In genomic region chr2:111058264-111058663, GRCh38 we compare ENCODE assay signal across 29 cellular contexts.
"Had no signal": no experiment of that assay in that cellular context is flagged by ENCODE, and none has a peak within 500 bp of the region (broad histone marks: within the 10 kb centered on the region; RNA-seq: fewer than 3 reads in every experiment).

No MANE protein-coding gene starts in this region.

- H3K9me3 ChIP-seq: colonic mucosa, neutrophil, vagina had no signal

- DNase-seq: activated CD4-positive, alpha-beta T cell treated with anti-CD3 and anti-CD28 coated beads for 1 hour; activated CD8-positive, alpha-beta memory T cell treated with anti-CD3 and anti-CD28 coated beads, Interleukin-2, amount 10 ng/mL, durations not matched to agents 7 days and 5 days; activated CD8-positive, alpha-beta T cell treated with anti-CD3 and anti-CD28 coated beads, Interleukin-2, amount 10 ng/mL, durations not matched to agents 7 days and 5 days; activated effector memory CD4-positive, alpha-beta T cell treated with Interleukin-2 at 50 U/mL for 16 hours; activated naive CD4-positive, alpha-beta T cell treated with anti-CD3 and anti-CD28 coated beads for 36 hours; activated naive CD8-positive, alpha-beta T cell treated with anti-CD3 and anti-CD28 coated beads, Interleukin-2, amount 10 ng/mL, durations not matched to agents 7 days and 5 days; activated T-cell treated with anti-CD3 and anti-CD28 coated beads for 4 hours; cerebellar nuclear complex; colonic mucosa; effector CD8-positive, alpha-beta T cell; left cardiac atrium; left ventricle myocardium superior; nephron progenitor cell; ovary; right lobe of liver; stimulated activated CD4-positive, alpha-beta T cell treated with anti-CD3 and anti-CD28 coated beads, Interleukin-4, amount 100 ng/mL, for 1 hour; stimulated activated naive CD8-positive, alpha-beta T cell treated with anti-CD3 and anti-CD28 coated beads, Interleukin-15, amount 100 ng/mL, for 72 hours; substantia nigra; T1000 had no signal

- FAIRE-seq: endometrium, frontal cortex had no signal

- ATAC-seq: activated CD8-positive, alpha-beta memory T cell treated with anti-CD3 and anti-CD28 coated beads, Interleukin-2, amount 10 ng/mL, durations not matched to agents 7 days and 5 days; activated CD8-positive, alpha-beta T cell treated with anti-CD3 and anti-CD28 coated beads, Interleukin-2, amount 10 ng/mL, durations not matched to agents 7 days and 5 days; left cardiac atrium; left ventricle myocardium superior; right lobe of liver; stimulated activated naive CD8-positive, alpha-beta T cell treated with anti-CD3 and anti-CD28 coated beads, Interleukin-15, amount 100 ng/mL, for 72 hours had no signal

- H3K27ac ChIP-seq: ascending aorta, cardiac muscle cell, colonic mucosa, epithelial cell of prostate, neutrophil, ovary, right lobe of liver, vagina had no signal

- H3K4me3 ChIP-seq: ascending aorta, cardiac muscle cell, colonic mucosa, ovary, right lobe of liver, vagina had no signal

- H3K27ac Mint-ChIP-seq: activated CD8-positive, alpha-beta memory T cell treated with anti-CD3 and anti-CD28 coated beads, Interleukin-2, amount 10 ng/mL, durations not matched to agents 7 days and 5 days; activated CD8-positive, alpha-beta T cell treated with anti-CD3 and anti-CD28 coated beads, Interleukin-2, amount 10 ng/mL, durations not matched to agents 7 days and 5 days; activated naive CD4-positive, alpha-beta T cell treated with anti-CD3 and anti-CD28 coated beads for 36 hours; activated naive CD8-positive, alpha-beta T cell treated with anti-CD3 and anti-CD28 coated beads, Interleukin-2, amount 10 ng/mL, durations not matched to agents 7 days and 5 days; brain; nephron progenitor cell; progenitor cell of endocrine pancreas; stimulated activated naive CD8-positive, alpha-beta T cell treated with anti-CD3 and anti-CD28 coated beads, Interleukin-15, amount 100 ng/mL, for 72 hours; type B pancreatic cell had no signal

- H3K36me3 ChIP-seq: ascending aorta, cardiac muscle cell, colonic mucosa, neutrophil, ovary, right lobe of liver, vagina had no signal

- H3K4me1 ChIP-seq: ascending aorta, colonic mucosa, right lobe of liver, vagina had no signal

- H3K36me3 Mint-ChIP-seq: brain, type B pancreatic cell had no signal

- H3K4me3 Mint-ChIP-seq: activated CD8-positive, alpha-beta memory T cell treated with anti-CD3 and anti-CD28 coated beads, Interleukin-2, amount 10 ng/mL, durations not matched to agents 7 days and 5 days; activated CD8-positive, alpha-beta T cell treated with anti-CD3 and anti-CD28 coated beads, Interleukin-2, amount 10 ng/mL, durations not matched to agents 7 days and 5 days; activated naive CD4-positive, alpha-beta T cell treated with anti-CD3 and anti-CD28 coated beads for 36 hours; activated naive CD8-positive, alpha-beta T cell treated with anti-CD3 and anti-CD28 coated beads, Interleukin-2, amount 10 ng/mL, durations not matched to agents 7 days and 5 days; brain; nephron progenitor cell; stimulated activated naive CD8-positive, alpha-beta T cell treated with anti-CD3 and anti-CD28 coated beads, Interleukin-15, amount 100 ng/mL, for 72 hours; type B pancreatic cell had no signal

- H3K27me3 ChIP-seq: ascending aorta, cardiac muscle cell, colonic mucosa, neutrophil, ovary, right lobe of liver, vagina had no signal
